1 cellular context compared by ENCODE assay signal in genomic region chr13:31008400-31009115, GRCh38.
TF ChIP-seq lines count a peak whose summit lies in the region.

No MANE protein-coding gene starts in this region.

TF ChIP-seq in GM12878, 131 proteins besides CTCF, POLR2A, EP300 and RAD21 (continued from another document):
- no peak for TF ChIP-seq EGR1 (IDR thresholded peaks at IDR 0.05; ENCODE audit: borderline replicate concordance in 1 of 2, low read depth in 2 of 2, low read length in 2 of 2)
- TF ChIP-seq, protein P1, sequence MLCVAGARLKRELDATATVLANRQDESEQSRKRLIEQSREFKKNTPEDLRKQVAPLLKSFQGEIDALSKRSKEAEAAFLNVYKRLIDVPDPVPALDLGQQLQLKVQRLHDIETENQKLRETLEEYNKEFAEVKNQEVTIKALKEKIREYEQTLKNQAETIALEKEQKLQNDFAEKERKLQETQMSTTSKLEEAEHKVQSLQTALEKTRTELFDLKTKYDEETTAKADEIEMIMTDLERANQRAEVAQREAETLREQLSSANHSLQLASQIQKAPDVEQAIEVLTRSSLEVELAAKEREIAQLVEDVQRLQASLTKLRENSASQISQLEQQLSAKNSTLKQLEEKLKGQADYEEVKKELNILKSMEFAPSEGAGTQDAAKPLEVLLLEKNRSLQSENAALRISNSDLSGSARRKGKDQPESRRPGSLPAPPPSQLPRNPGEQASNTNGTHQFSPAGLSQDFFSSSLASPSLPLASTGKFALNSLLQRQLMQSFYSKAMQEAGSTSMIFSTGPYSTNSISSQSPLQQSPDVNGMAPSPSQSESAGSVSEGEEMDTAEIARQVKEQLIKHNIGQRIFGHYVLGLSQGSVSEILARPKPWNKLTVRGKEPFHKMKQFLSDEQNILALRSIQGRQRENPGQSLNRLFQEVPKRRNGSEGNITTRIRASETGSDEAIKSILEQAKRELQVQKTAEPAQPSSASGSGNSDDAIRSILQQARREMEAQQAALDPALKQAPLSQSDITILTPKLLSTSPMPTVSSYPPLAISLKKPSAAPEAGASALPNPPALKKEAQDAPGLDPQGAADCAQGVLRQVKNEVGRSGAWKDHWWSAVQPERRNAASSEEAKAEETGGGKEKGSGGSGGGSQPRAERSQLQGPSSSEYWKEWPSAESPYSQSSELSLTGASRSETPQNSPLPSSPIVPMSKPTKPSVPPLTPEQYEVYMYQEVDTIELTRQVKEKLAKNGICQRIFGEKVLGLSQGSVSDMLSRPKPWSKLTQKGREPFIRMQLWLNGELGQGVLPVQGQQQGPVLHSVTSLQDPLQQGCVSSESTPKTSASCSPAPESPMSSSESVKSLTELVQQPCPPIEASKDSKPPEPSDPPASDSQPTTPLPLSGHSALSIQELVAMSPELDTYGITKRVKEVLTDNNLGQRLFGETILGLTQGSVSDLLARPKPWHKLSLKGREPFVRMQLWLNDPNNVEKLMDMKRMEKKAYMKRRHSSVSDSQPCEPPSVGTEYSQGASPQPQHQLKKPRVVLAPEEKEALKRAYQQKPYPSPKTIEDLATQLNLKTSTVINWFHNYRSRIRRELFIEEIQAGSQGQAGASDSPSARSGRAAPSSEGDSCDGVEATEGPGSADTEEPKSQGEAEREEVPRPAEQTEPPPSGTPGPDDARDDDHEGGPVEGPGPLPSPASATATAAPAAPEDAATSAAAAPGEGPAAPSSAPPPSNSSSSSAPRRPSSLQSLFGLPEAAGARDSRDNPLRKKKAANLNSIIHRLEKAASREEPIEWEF (IDR thresholded peaks at IDR 0.05; ENCODE audit: insufficient replicate concordance, low read depth, low read length) = no peak
- no peak for TF ChIP-seq DPF2 (IDR thresholded peaks at IDR 0.05)
- no peak for TF ChIP-seq MYB (IDR thresholded peaks at IDR 0.05; ENCODE audit: borderline replicate concordance, low read depth, low read length)
- no peak for TF ChIP-seq STAT1 (conservative IDR thresholded peaks at IDR 0.05)
- no peak for TF ChIP-seq SPI1 (IDR thresholded peaks at IDR 0.05; ENCODE audit: borderline replicate concordance, insufficient read depth, low read depth, low read length)
- TF ChIP-seq JUND (IDR thresholded peaks at IDR 0.05; ENCODE audit: low read depth, low read length) = no peak
- TF ChIP-seq LARP7 (IDR thresholded peaks at IDR 0.05) = no peak
- no peak for TF ChIP-seq BACH1 (IDR thresholded peaks at IDR 0.05; ENCODE audit: borderline replicate concordance)
- TF ChIP-seq IKZF2 (IDR thresholded peaks at IDR 0.05) = no peak
- no peak for TF ChIP-seq MXI1 (IDR thresholded peaks at IDR 0.05; ENCODE audit: low read depth, low read length)
